Comparison of ENCODE assay signal across 1 cellular context in the genomic region with DNA sequence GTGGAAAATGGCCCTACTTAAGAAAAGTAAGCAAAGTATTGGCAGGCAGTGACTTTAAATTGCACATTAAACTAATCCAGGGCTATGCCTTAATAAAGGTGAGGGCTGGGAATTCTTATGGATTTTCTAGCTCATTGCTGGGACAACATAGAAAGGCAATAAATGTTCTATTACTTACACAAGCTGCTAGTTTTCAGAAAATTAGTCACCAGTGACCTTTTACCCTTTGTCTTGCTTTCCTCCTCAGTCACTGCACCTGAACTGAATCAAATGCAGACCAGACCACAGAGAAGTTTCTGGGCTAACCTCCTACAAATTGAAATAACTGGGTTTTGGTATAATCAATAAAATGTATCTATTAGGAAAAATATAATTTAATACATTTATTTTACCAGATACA.
TF ChIP-seq lines count a peak whose summit lies in the region.

No MANE protein-coding gene starts in this region.

TF ChIP-seq in GM23338, 12 proteins besides CTCF, POLR2A, EP300 and RAD21 (continued from another document):
- TF ChIP-seq, protein P1, sequence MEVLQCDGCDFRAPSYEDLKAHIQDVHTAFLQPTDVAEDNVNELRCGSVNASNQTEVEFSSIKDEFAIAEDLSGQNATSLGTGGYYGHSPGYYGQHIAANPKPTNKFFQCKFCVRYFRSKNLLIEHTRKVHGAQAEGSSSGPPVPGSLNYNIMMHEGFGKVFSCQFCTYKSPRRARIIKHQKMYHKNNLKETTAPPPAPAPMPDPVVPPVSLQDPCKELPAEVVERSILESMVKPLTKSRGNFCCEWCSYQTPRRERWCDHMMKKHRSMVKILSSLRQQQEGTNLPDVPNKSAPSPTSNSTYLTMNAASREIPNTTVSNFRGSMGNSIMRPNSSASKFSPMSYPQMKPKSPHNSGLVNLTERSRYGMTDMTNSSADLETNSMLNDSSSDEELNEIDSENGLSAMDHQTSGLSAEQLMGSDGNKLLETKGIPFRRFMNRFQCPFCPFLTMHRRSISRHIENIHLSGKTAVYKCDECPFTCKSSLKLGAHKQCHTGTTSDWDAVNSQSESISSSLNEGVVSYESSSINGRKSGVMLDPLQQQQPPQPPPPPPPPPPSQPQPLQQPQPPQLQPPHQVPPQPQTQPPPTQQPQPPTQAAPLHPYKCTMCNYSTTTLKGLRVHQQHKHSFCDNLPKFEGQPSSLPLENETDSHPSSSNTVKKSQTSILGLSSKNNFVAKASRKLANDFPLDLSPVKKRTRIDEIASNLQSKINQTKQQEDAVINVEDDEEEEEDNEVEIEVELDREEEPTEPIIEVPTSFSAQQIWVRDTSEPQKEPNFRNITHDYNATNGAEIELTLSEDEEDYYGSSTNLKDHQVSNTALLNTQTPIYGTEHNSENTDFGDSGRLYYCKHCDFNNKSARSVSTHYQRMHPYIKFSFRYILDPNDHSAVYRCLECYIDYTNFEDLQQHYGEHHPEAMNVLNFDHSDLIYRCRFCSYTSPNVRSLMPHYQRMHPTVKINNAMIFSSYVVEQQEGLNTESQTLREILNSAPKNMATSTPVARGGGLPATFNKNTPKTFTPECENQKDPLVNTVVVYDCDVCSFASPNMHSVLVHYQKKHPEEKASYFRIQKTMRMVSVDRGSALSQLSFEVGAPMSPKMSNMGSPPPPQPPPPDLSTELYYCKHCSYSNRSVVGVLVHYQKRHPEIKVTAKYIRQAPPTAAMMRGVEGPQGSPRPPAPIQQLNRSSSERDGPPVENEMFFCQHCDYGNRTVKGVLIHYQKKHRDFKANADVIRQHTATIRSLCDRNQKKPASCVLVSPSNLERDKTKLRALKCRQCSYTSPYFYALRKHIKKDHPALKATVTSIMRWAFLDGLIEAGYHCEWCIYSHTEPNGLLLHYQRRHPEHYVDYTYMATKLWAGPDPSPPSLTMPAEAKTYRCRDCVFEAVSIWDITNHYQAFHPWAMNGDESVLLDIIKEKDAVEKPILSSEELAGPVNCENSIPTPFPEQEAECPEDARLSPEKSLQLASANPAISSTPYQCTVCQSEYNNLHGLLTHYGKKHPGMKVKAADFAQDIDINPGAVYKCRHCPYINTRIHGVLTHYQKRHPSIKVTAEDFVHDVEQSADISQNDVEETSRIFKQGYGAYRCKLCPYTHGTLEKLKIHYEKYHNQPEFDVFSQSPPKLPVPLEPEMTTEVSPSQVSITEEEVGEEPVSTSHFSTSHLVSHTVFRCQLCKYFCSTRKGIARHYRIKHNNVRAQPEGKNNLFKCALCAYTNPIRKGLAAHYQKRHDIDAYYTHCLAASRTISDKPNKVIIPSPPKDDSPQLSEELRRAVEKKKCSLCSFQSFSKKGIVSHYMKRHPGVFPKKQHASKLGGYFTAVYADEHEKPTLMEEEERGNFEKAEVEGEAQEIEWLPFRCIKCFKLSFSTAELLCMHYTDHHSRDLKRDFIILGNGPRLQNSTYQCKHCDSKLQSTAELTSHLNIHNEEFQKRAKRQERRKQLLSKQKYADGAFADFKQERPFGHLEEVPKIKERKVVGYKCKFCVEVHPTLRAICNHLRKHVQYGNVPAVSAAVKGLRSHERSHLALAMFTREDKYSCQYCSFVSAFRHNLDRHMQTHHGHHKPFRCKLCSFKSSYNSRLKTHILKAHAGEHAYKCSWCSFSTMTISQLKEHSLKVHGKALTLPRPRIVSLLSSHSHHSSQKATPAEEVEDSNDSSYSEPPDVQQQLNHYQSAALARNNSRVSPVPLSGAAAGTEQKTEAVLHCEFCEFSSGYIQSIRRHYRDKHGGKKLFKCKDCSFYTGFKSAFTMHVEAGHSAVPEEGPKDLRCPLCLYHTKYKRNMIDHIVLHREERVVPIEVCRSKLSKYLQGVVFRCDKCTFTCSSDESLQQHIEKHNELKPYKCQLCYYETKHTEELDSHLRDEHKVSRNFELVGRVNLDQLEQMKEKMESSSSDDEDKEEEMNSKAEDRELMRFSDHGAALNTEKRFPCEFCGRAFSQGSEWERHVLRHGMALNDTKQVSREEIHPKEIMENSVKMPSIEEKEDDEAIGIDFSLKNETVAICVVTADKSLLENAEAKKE (CRISPR knock-in tag; IDR thresholded peaks at IDR 0.05): no peak
- no peak for TF ChIP-seq POLR2AphosphoS5 (IDR thresholded peaks at IDR 0.05; ENCODE audit: low read depth)
